ENCODE assay signal across 8 cellular contexts in the genomic region with DNA sequence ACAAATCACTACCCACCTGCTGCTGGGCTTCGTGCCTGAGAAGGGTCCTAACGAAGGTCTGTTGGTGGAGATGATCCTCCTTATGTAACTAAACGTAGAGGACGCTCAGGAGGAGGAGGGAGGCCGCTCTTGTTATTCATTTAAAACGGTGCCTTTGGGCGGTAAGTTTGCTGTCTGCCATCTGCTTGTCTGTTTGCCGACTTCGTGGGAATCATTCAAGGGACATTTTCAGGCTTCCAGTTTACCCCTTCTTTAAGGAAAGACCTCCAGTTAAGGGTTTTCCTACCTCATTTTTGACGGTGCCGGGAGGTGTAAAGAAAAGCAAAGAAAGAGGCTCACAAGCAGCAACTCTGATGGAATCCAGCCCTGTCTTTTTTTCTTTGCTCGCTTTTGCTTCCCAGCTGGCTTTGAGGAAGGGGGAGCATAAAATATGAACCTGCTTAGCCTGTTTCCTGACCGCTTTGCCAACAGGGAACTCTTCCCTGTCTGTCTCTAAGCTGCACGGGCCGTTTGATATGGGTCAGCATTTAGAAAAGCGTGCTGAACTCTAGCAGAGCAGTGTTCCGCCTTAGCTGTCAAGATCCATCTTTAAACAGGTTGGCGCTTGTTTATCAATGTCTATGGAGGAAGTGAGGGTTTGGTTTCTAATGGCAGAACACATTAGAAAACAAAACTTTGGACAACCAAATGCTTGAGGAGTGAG. TPM values are rescaled to one million over a fixed set of nuclear protein-coding genes. Genes with fewer than 3 reads are reported as not detected.
DNase-seq lines count a peak whose midpoint lies in the region; ATAC-seq and TF ChIP-seq lines count a peak whose summit lies in the region.

No MANE protein-coding gene starts in this region.

- H3K4me3 Mint-ChIP-seq in CD14-positive monocyte, result peak overlapping the region; percentile 80 to 92
- H3K4me3 Mint-ChIP-seq in central memory CD8-positive, alpha-beta T cell, result no peak overlapping the region
- peak overlapping the region; percentile 52 to 91 (median 81) for H3K4me3 Mint-ChIP-seq in naive thymus-derived CD8-positive, alpha-beta T cell

- no peak for ATAC-seq in central memory CD8-positive, alpha-beta T cell (replicated peaks; ENCODE audit: extremely low read depth, poor library complexity, severe bottlenecking)
- peak in 1 of 2 donors; percentile 32 for ATAC-seq in naive thymus-derived CD8-positive, alpha-beta T cell
- ATAC-seq in GM19324 (IDR thresholded peaks at IDR 0.05; ENCODE audit: low FRiP score, unreplicated experiment), result no peak

- DNase-seq in CD14-positive monocyte (ENCODE audit: low spot score) (no peak), NCI-H146 (lab: John Stamatoyannopoulos, UW) (peak; percentile 99), CD1c-positive myeloid dendritic cell (ENCODE audit: extremely low spot score) (no peak), GM10266 (ENCODE audit: extremely low spot score) (no peak), AG08395 (ENCODE audit: low spot score) (no peak)
- DNase-seq in central memory CD8-positive, alpha-beta T cell (ENCODE audit: low spot score in 2 of 2), result no peak
- DNase-seq in naive thymus-derived CD8-positive, alpha-beta T cell, result no peak

- POLR2A ChIA-PET in naive thymus-derived CD8-positive, alpha-beta T cell (lab: Charles Lee), result interaction anchor here (0.6 to 2.5 kb wide), 8 partner anchors 9 to 208 kb away, joined by 3 to 10 read pairs (median 4); partner anchors contain the start of gene DYNLT1

- TF ChIP-seq CTCF in CD14-positive monocyte (IDR thresholded peaks at IDR 0.05), result no peak
- no peak for TF ChIP-seq CTCF in GM10266 (IDR thresholded peaks at IDR 0.05; ENCODE audit: control insufficient read depth, insufficient read depth, low read depth, missing control alignments)

- H3K4me1 Mint-ChIP-seq in CD14-positive monocyte, result peaks cover 88% of the 10 kb centered on the region
- peaks cover 22% of the 10 kb centered on the region for H3K4me1 Mint-ChIP-seq in central memory CD8-positive, alpha-beta T cell
- peaks cover 6 to 61% (median 36%) of the 10 kb centered on the region in 4 donors for H3K4me1 Mint-ChIP-seq in naive thymus-derived CD8-positive, alpha-beta T cell

- H3K9me3 Mint-ChIP-seq in CD14-positive monocyte, result no peaks in the 10 kb centered on the region
- H3K9me3 Mint-ChIP-seq in central memory CD8-positive, alpha-beta T cell, result no peaks in the 10 kb centered on the region
- H3K9me3 Mint-ChIP-seq in naive thymus-derived CD8-positive, alpha-beta T cell, result no peaks in the 10 kb centered on the region

- intact Hi-C loops in CD14-positive monocyte (cut with micrococcal nuclease), result loop anchor here in 1 of 2 donors (10.0 kb wide), 1 partner anchor 449 kb away; no protein-coding TSS in a partner anchor

- peaks cover 16 to 17% of the 10 kb centered on the region in 2 donors for H3K36me3 Mint-ChIP-seq in CD14-positive monocyte
- peaks cover 47% of the 10 kb centered on the region for H3K36me3 Mint-ChIP-seq in central memory CD8-positive, alpha-beta T cell (ENCODE audit: insufficient read depth)
- H3K36me3 Mint-ChIP-seq in naive thymus-derived CD8-positive, alpha-beta T cell, result peaks cover 14 to 51% (median 24%) of the 10 kb centered on the region in 3 donors

- peak overlapping the region; percentile 86 to 96 (median 94) for H3K27ac Mint-ChIP-seq in CD14-positive monocyte
- peak overlapping the region; percentile 41 for H3K27ac Mint-ChIP-seq in central memory CD8-positive, alpha-beta T cell (ENCODE audit: low read depth)
- H3K27ac Mint-ChIP-seq in naive thymus-derived CD8-positive, alpha-beta T cell, result peak overlapping the region; percentile 74 to 99 (median 96)

- peaks cover 0 to 4% (median 3%) of the 10 kb centered on the region in 3 donors for H3K27me3 Mint-ChIP-seq in CD14-positive monocyte (ENCODE audit: low read depth in 3 of 3)
- H3K27me3 Mint-ChIP-seq in central memory CD8-positive, alpha-beta T cell, result no peaks in the 10 kb centered on the region
- no peaks in the 10 kb centered on the region for H3K27me3 Mint-ChIP-seq in naive thymus-derived CD8-positive, alpha-beta T cell

RNA-seq across cellular contexts. Expression of gene SYTL3, which starts 13.8 kb away (rescaled TPM):
- polyA plus RNA-seq in CD14-positive monocyte, result 10 to 100 TPM; 14.6 to 14.8 TPM
- 10 to 100 TPM; 11.1 to 13.6 TPM for total RNA-seq in naive thymus-derived CD8-positive, alpha-beta T cell
- 10 to 100 TPM; 15.7 to 16.1 (median 15.8) TPM for polyA plus RNA-seq in naive thymus-derived CD8-positive, alpha-beta T cell

RNA-seq across cellular contexts. Expression of gene DYNLT1, which starts 19.1 kb away (rescaled TPM):
- 100 to 1,000 TPM; 286 to 287 TPM for polyA plus RNA-seq in CD14-positive monocyte
- 10 to 100 TPM; 54.4 to 54.7 TPM for total RNA-seq in naive thymus-derived CD8-positive, alpha-beta T cell
- polyA plus RNA-seq in naive thymus-derived CD8-positive, alpha-beta T cell, result 10 to 100 TPM; 63.3 to 78.6 (median 63.7) TPM

Comparison
In these comparisons a context has a peak if more than half of its experiments do, and no peak if none do; other contexts are left out.
1. H3K27ac Mint-ChIP-seq: peak in every context shown above with its lines; median percentile 96 in naive thymus-derived CD8-positive, alpha-beta T cell; 94 in CD14-positive monocyte; 41 in central memory CD8-positive, alpha-beta T cell.